In genomic region chr12:104582739-104583138, GRCh38 we compare ENCODE assay signal across 10 cellular contexts.
DNase-seq lines count a peak whose midpoint lies in the region; ATAC-seq lines count a peak whose summit lies in the region.
"Had no signal": no experiment of that assay in that cellular context is flagged by ENCODE, and none has a peak within 500 bp of the region (broad histone marks: within the 10 kb centered on the region; RNA-seq: fewer than 3 reads in every experiment).

No MANE protein-coding gene starts in this region.

- H3K4me3 Mint-ChIP-seq in CD4-positive, alpha-beta memory T cell: peak overlapping the region in 1 of 8 donors; percentile 16

- H3K27ac Mint-ChIP-seq in CD4-positive, alpha-beta memory T cell: peak overlapping the region in 4 of 7 donors; percentile 2 to 70 (median 30)

- ATAC-seq in HG02870 (IDR thresholded peaks at IDR 0.05; ENCODE audit: unreplicated experiment): peak; percentile 78

- intact Hi-C loops in CD4-positive, alpha-beta memory T cell (cut with micrococcal nuclease): no loop called here

- POLR2A ChIA-PET in CD4-positive, alpha-beta memory T cell (lab: Charles Lee; ENCODE audit: partially characterized antibody): interaction anchor here (1.6 kb wide), 1 partner anchor 13 kb away, joined by 3 read pairs; no protein-coding TSS in a partner anchor

- H3K9me3 ChIP-seq in CD4-positive, alpha-beta memory T cell (ENCODE audit: control insufficient read depth in 1 of 2, low read length in 2 of 2): no peaks in the 10 kb centered on the region

- H3K4me3 ChIP-seq in CD4-positive, alpha-beta memory T cell (ENCODE audit: low read length in 2 of 2): no peak overlapping the region

- no peak for DNase-seq in CD4-positive, alpha-beta memory T cell
- DNase-seq in GM19238 (ENCODE audit: insufficient read length, low spot score): peak; percentile 68
- DNase-seq in NAMALWA (ENCODE audit: low spot score): peak; percentile 88
- no peak for DNase-seq in NCI-H82 treated with DMSO at 0.1 percent for 48 hours (lab: John Stamatoyannopoulos, UW; ENCODE audit: unreplicated experiment)
- no peak for DNase-seq in HCEC 1CT
- DNase-seq in NCI-H446 treated with DMSO at 0.1 percent for 48 hours (lab: John Stamatoyannopoulos, UW): no peak
- no peak for DNase-seq in activated CD4-positive, CD25-positive, alpha-beta regulatory T cell (lab: John Stamatoyannopoulos, UW)
- DNase-seq: aorta, T-helper 9 cell had no signal

- no peaks in the 10 kb centered on the region for H3K9me3 Mint-ChIP-seq in CD4-positive, alpha-beta memory T cell

- H3K4me1 Mint-ChIP-seq in CD4-positive, alpha-beta memory T cell: peaks cover 61 to 91% (median 75%) of the 10 kb centered on the region in 4 donors

- H3K4me1 ChIP-seq in CD4-positive, alpha-beta memory T cell (ENCODE audit: insufficient read depth, low read length): peaks cover 65% of the 10 kb centered on the region

- H3K36me3 ChIP-seq in CD4-positive, alpha-beta memory T cell (ENCODE audit: insufficient read depth, low read length): no peaks in the 10 kb centered on the region

- no peak overlapping the region for H3K27ac ChIP-seq in CD4-positive, alpha-beta memory T cell (ENCODE audit: low read depth, low read length)

- H3K27me3 Mint-ChIP-seq in CD4-positive, alpha-beta memory T cell: no peaks in the 10 kb centered on the region

- H3K27me3 ChIP-seq in CD4-positive, alpha-beta memory T cell (ENCODE audit: insufficient read depth, low read length): no peaks in the 10 kb centered on the region

- peaks cover 5 to 9% of the 10 kb centered on the region in 2 donors for H3K36me3 Mint-ChIP-seq in CD4-positive, alpha-beta memory T cell

- CTCF ChIA-PET in CD4-positive, alpha-beta memory T cell (lab: Charles Lee; ENCODE audit: partially characterized antibody): no interaction called here

Comparison
In these comparisons a context has a peak if more than half of its experiments do, and no peak if none do; other contexts are left out.
1. DNase-seq: peak in GM19238 (single experiment) and NAMALWA (single experiment); none in CD4-positive, alpha-beta memory T cell (0 of 5), NCI-H82 treated with DMSO at 0.1 percent for 48 hours (single experiment), HCEC 1CT (single experiment), NCI-H446 treated with DMSO at 0.1 percent for 48 hours (single experiment) and activated CD4-positive, CD25-positive, alpha-beta regulatory T cell (0 of 4).